10 cellular contexts compared by ENCODE assay signal in the genomic region with DNA sequence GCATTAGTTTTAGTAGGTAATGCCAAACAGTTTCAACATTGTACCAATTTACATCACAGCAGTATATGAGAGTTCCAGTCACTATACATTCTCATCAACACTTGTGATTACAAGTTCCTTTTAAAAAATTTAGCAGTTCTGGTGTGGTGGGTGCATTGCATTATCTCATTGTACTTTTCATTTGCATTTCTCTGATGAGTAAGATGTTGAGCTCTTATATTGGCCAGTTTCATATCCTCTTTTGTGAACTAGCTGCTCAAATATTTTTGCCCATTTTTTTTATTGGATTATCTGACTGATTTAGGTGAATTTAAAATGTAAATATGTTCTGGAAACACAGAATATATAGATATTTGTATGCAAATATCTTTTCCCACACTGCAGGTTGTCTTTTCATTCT.
DNase-seq lines count a peak whose midpoint lies in the region; ATAC-seq and TF ChIP-seq lines count a peak whose summit lies in the region.
"Had no signal": no experiment of that assay in that cellular context is flagged by ENCODE, and none has a peak within 500 bp of the region (broad histone marks: within the 10 kb centered on the region; RNA-seq: fewer than 3 reads in every experiment).

No MANE protein-coding gene starts in this region.

- peak; percentile 77 for ATAC-seq in stimulated activated naive CD8-positive, alpha-beta T cell treated with anti-CD3 and anti-CD28 coated beads, Interleukin-15, amount 100 ng/mL, for 72 hours
- no peak for ATAC-seq in stimulated activated naive CD8-positive, alpha-beta T cell treated with anti-CD3 and anti-CD28 coated beads, Interleukin-15, Interleukin-2, amounts not matched to agents 100 U/mL and 50 U/mL, for 24 hours
- peak; percentile 96 for ATAC-seq in HG02642 (IDR thresholded peaks at IDR 0.05; ENCODE audit: poor library complexity, unreplicated experiment)
- peak; percentile 98 for ATAC-seq in HG03469 (IDR thresholded peaks at IDR 0.05; ENCODE audit: unreplicated experiment)
- ATAC-seq in upper lobe of right lung = peak; percentile 48
- ATAC-seq in PC-3 = no peak

- H3K9me2 ChIP-seq in PC-3 (replicated peaks; ENCODE audit: low read length) = no peaks in the 10 kb centered on the region

- H3F3A ChIP-seq in PC-3 (ENCODE audit: low read length, unreplicated experiment) = no peaks in the 10 kb centered on the region

- H3K79me2 ChIP-seq in PC-3 (ENCODE audit: low read length) = no peaks in the 10 kb centered on the region

- H3K4me1 ChIP-seq in upper lobe of right lung = peaks cover 4% of the 10 kb centered on the region
- peaks cover 9% of the 10 kb centered on the region; the same call in 1 of the 2 replicates for H3K4me1 ChIP-seq in PC-3 (ENCODE audit: insufficient read depth, low read length)

- no peaks in the 10 kb centered on the region for H3K9me3 Mint-ChIP-seq in stimulated activated naive CD8-positive, alpha-beta T cell treated with anti-CD3 and anti-CD28 coated beads, Interleukin-15, amount 100 ng/mL, for 72 hours

- CTCF ChIA-PET in PC-3 (lab: Charles Lee) = no interaction called here

- no peaks in the 10 kb centered on the region for H4K20me1 ChIP-seq in PC-3 (ENCODE audit: low read length)

- H3K9me3 ChIP-seq in upper lobe of right lung (no peaks in the 10 kb centered on the region), PC-3 (ENCODE audit: low read length) (no peaks in the 10 kb centered on the region)

- H3K4me2 ChIP-seq in PC-3 (ENCODE audit: low read length) = no peak overlapping the region

- H3K27me3 Mint-ChIP-seq in stimulated activated naive CD8-positive, alpha-beta T cell treated with anti-CD3 and anti-CD28 coated beads, Interleukin-15, amount 100 ng/mL, for 72 hours = no peaks in the 10 kb centered on the region

- H3K36me3 ChIP-seq in upper lobe of right lung (no peaks in the 10 kb centered on the region), PC-3 (ENCODE audit: low read depth, low read length) (no peaks in the 10 kb centered on the region)

- no peak overlapping the region for H3K4me3 Mint-ChIP-seq in stimulated activated naive CD8-positive, alpha-beta T cell treated with anti-CD3 and anti-CD28 coated beads, Interleukin-15, amount 100 ng/mL, for 72 hours

- no peak for DNase-seq in stimulated activated naive CD8-positive, alpha-beta T cell treated with anti-CD3 and anti-CD28 coated beads, Interleukin-15, amount 100 ng/mL, for 72 hours
- no peak for DNase-seq in stimulated activated naive CD8-positive, alpha-beta T cell treated with anti-CD3 and anti-CD28 coated beads, Interleukin-15, Interleukin-2, amounts not matched to agents 100 U/mL and 50 U/mL, for 24 hours
- no peak for DNase-seq in upper lobe of right lung
- no peak for DNase-seq in KG1 (lab: John Stamatoyannopoulos, UW)
- DNase-seq in SK-N-DZ (ENCODE audit: low spot score) = no peak
- DNase-seq in PC-3 = no peak
- DNase-seq: activated gamma-delta T cell, NCI-H510A had no signal

- TF ChIP-seq CTCF in upper lobe of right lung (IDR thresholded peaks at IDR 0.05) (no peak), PC-3 (conservative IDR thresholded peaks at IDR 0.05; ENCODE audit: low read depth, low read length) (no peak)

- BruUV-seq in PC-3 (replicated peaks; lab: Mats Ljungman, UMichigan) = no TSS peak

- H3K27me3 ChIP-seq in upper lobe of right lung (no peaks in the 10 kb centered on the region), PC-3 (ENCODE audit: low read length) (no peaks in the 10 kb centered on the region)

- peaks cover 4% of the 10 kb centered on the region for H3K4me1 Mint-ChIP-seq in stimulated activated naive CD8-positive, alpha-beta T cell treated with anti-CD3 and anti-CD28 coated beads, Interleukin-15, amount 100 ng/mL, for 72 hours

- no peak overlapping the region for H3K27ac Mint-ChIP-seq in stimulated activated naive CD8-positive, alpha-beta T cell treated with anti-CD3 and anti-CD28 coated beads, Interleukin-15, amount 100 ng/mL, for 72 hours

- H3K9ac ChIP-seq in PC-3 (ENCODE audit: low read length) = no peak overlapping the region

- POLR2A ChIA-PET in PC-3 (lab: Charles Lee; ENCODE audit: unreplicated experiment) = no interaction called here

- no peak overlapping the region for H2AFZ ChIP-seq in PC-3 (ENCODE audit: low read length)

- H3K27ac ChIP-seq in upper lobe of right lung = no peak overlapping the region
- no peak overlapping the region for H3K27ac ChIP-seq in PC-3 (ENCODE audit: low read length)

- H3K4me3 ChIP-seq in upper lobe of right lung = no peak overlapping the region
- H3K4me3 ChIP-seq in PC-3 (ENCODE audit: low read length) = no peak overlapping the region

- intact Hi-C loops in upper lobe of right lung (cut with DNase I) (no loop called here), PC-3 (cut with micrococcal nuclease) (no loop called here)

Comparison
In these comparisons a context has a peak if more than half of its experiments do, and no peak if none do; other contexts are left out.
1. ATAC-seq: peak in stimulated activated naive CD8-positive, alpha-beta T cell treated with anti-CD3 and anti-CD28 coated beads, Interleukin-15, amount 100 ng/mL, for 72 hours (single experiment), HG02642 (single experiment), HG03469 (single experiment) and upper lobe of right lung (single experiment); none in stimulated activated naive CD8-positive, alpha-beta T cell treated with anti-CD3 and anti-CD28 coated beads, Interleukin-15, Interleukin-2, amounts not matched to agents 100 U/mL and 50 U/mL, for 24 hours (single experiment) and PC-3 (single experiment).